In the genomic region with DNA sequence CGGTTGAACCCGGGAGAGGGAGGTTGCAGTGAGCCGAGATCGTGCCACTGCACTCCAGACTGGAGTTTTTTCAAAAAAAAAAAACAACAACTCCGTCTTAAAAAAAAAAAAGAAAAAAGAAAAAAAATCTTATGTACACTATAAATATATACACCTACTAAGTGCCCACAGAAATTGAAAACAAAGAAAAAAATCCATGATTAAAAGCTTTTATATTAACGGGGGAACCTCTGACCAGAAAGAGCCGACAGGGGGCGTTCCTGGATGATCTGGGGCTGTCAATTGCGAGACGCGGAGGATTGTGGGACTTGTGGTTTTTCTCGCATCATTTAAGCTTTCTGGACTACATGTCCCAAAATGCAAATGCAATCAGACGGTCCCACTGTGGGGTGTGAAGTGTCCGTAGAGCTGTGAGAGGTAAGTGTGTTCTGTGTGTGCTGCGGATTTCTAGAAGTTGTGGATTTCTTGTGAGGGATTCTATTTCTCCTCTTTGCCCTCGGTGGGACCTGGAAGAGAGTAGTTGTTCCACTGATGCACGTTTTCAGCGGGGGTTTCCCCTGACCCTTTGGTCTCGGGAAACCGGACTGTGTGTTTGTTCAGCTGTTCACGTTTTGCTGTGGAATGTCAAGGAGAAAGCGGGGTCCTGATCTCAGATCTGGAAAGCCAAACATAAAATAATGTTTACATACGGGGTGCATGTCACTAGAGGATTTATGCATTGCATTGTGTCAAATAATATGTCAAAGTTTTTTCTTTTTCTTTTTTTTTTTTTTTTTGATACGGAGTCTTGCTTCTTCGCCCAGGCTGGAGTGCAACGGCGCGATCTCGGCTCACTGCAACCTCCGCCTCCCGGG, we compare ENCODE assay signal across 8 cellular contexts. TPM values are rescaled to one million over a fixed set of nuclear protein-coding genes. Genes with fewer than 3 reads are reported as not detected.
A peak's percentile ranks its signal among the peaks of the same experiment; 100 is the strongest.
DNase-seq lines count a peak whose midpoint lies in the region; ATAC-seq and TF ChIP-seq lines count a peak whose summit lies in the region.

A gene with protein sequence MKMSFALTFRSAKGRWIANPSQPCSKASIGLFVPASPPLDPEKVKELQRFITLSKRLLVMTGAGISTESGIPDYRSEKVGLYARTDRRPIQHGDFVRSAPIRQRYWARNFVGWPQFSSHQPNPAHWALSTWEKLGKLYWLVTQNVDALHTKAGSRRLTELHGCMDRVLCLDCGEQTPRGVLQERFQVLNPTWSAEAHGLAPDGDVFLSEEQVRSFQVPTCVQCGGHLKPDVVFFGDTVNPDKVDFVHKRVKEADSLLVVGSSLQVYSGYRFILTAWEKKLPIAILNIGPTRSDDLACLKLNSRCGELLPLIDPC (plus strand): TSS at position 360 of the 854 bp plus-strand sequence. CDS start 1,241 bp downstream, outside the sequence.

- DNase-seq in BE2C, result peak; percentile 92
- peak; percentile 91 for DNase-seq in GM19238 (ENCODE audit: insufficient read length, low spot score)
- peak; percentile 98 for DNase-seq in NCI-H510A treated with DMSO at 0.1 percent for 48 hours (lab: John Stamatoyannopoulos, UW)
- DNase-seq in activated CD4-positive, alpha-beta T cell treated with anti-CD3 and anti-CD28 coated beads for 4 hours, result peak; percentile 88 to 91
- DNase-seq in dedifferentiated amniotic fluid mesenchymal stem cell (ENCODE audit: extremely low spot score), result peak; percentile 96
- DNase-seq in left lobe of liver (ENCODE audit: low spot score), result peak; percentile 89
- peak; percentile 85 to 87 for DNase-seq in stimulated activated CD4-positive, alpha-beta T cell treated with anti-CD3 and anti-CD28 coated beads, Interleukin-2, amount 100 ng/mL, for 48 hours

- ATAC-seq in HG03442 (IDR thresholded peaks at IDR 0.05; ENCODE audit: unreplicated experiment), result peak; percentile 97
- ATAC-seq in left lobe of liver, result peak; percentile 98

- no peaks in the 10 kb centered on the region for H3K9me3 ChIP-seq in BE2C

- H3K27me3 ChIP-seq in BE2C, result no peaks in the 10 kb centered on the region

- H3K36me3 ChIP-seq in BE2C, result peaks cover 3% of the 10 kb centered on the region; the same call in 1 of the 2 replicates

- H3K4me1 ChIP-seq in BE2C, result no peaks in the 10 kb centered on the region

- peak; percentile 92 for TF ChIP-seq CTCF in BE2C (IDR thresholded peaks at IDR 0.05; ENCODE audit: low read depth, low read length)

- peak within 1 kb of the TSS; percentile 77 for H3K4me3 ChIP-seq in BE2C (ENCODE audit: low read depth, low read length)

RNA-seq across cellular contexts. Expression of the gene that starts here (rescaled TPM):
- 10.1 TPM for polyA plus RNA-seq in BE2C (2012; ENCODE audit: insufficient read depth, insufficient read length, low read depth)
- total RNA-seq in left lobe of liver, result 3.4 TPM

Comparison
In these comparisons a context has a peak if more than half of its experiments do, and no peak if none do; other contexts are left out.
1. Peak in every context shown above with its lines: DNase-seq, ATAC-seq and H3K4me3 ChIP-seq.